Comparison of ENCODE assay signal across 8 cellular contexts in the genomic region with DNA sequence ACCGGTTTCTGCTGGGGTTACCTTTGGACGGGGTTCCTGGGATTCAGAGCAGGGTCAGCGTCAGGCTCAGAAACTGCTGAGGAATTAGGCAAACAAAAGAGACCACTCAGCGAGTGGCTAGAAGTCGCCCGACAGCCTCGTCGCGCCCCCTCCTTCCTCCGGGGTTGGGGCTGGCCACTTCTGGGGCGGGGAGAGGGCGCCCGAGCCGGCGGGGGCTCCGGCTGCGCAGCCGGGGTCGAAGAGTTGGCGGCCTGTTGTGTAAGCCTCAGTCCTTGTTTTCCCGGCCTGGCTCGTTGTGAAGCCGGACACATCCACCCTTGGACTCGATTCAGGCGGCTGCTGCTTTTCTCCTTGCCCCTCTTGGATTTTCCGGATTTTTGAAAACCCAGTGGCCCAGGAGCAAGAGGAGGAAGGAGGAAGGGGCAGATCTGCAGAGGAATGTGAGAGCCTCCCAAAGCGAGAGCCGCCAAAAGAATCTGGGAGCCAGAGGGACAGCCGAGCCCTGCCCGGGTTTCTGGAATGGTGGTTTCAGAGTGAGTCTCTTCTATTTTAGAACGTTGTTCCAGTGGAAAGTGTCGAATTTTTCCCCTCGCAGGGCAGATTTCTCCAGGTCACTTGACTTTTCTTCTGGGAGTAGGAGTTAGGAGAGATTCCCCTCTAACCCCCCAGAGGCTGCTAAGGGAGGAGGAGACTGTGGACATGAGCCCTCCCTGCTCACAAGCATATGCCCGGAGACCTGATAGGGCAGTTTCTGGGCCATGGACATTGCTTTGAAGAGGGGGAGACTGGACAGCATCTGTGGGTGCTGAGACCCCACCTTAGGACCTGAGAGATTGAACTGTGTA. TPM values are rescaled to one million over a fixed set of nuclear protein-coding genes. Genes with fewer than 3 reads are reported as not detected.
DNase-seq lines count a peak whose midpoint lies in the region; ATAC-seq lines count a peak whose summit lies in the region.

No MANE protein-coding gene starts in this region.

- H3K36me3 ChIP-seq in rectal smooth muscle tissue (ENCODE audit: control insufficient read depth, insufficient read depth, low read length): no peaks in the 10 kb centered on the region

- peak overlapping the region; percentile 81 for H3K4me3 ChIP-seq in rectal smooth muscle tissue (ENCODE audit: low read length)

- no peak for ATAC-seq in GM21528 (IDR thresholded peaks at IDR 0.05; ENCODE audit: low FRiP score, unreplicated experiment)
- no peak for ATAC-seq in GM21381 (IDR thresholded peaks at IDR 0.05; ENCODE audit: unreplicated experiment)

- peaks cover 43% of the 10 kb centered on the region for H3K4me1 ChIP-seq in rectal smooth muscle tissue (ENCODE audit: control insufficient read depth, insufficient read depth, low read length)

- H3K9ac ChIP-seq in rectal smooth muscle tissue (ENCODE audit: low read length): peak overlapping the region; percentile 95

- H3K27me3 ChIP-seq in rectal smooth muscle tissue (ENCODE audit: control insufficient read depth, insufficient read depth, low read length): no peaks in the 10 kb centered on the region

- WGBS in adipose tissue, 3 donors: 2 to 8% (median 8%) methylated on average over 29 to 34 of the region's 34 CpGs

- DNase-seq in stimulated activated CD4-positive, alpha-beta T cell treated with anti-CD3 and anti-CD28 coated beads, Interleukin-15, amount 100 ng/mL, for 24 hours: peak; percentile 29
- no peak for DNase-seq in stimulated activated CD4-positive, alpha-beta T cell treated with anti-CD3 and anti-CD28 coated beads, Interleukin-2, amount 100 ng/mL, for 24 hours
- DNase-seq in hepatic stellate cell (ENCODE audit: low spot score): peak; percentile 72
- DNase-seq in putamen (ENCODE audit: low spot score): no peak

- H3K27ac ChIP-seq in adipose tissue (ENCODE audit: low read depth, low read length) (peak overlapping the region; percentile 76), rectal smooth muscle tissue (ENCODE audit: low read depth, low read length) (peak overlapping the region; percentile 93)

RNA-seq across cellular contexts. Expression of gene SNX33, which starts 0.7 kb away (rescaled TPM):
- polyA plus RNA-seq in adipose tissue: 10 to 100 TPM; 14.1 to 18.3 (median 17.4) TPM

RNA-seq across cellular contexts. Expression of gene IMP3, which starts 8.4 kb away (rescaled TPM):
- 10 to 100 TPM; 45.6 to 60.4 (median 58.8) TPM for polyA plus RNA-seq in adipose tissue

RNA-seq across cellular contexts. Expression of gene SNUPN, which starts 22.9 kb away (rescaled TPM):
- polyA plus RNA-seq in adipose tissue: 10 to 100 TPM; 10.0 to 35.7 (median 21.2) TPM

Comparison
In these comparisons a context has a peak if more than half of its experiments do, and no peak if none do; other contexts are left out.
1. DNase-seq: peak in stimulated activated CD4-positive, alpha-beta T cell treated with anti-CD3 and anti-CD28 coated beads, Interleukin-15, amount 100 ng/mL, for 24 hours (single experiment) and hepatic stellate cell (single experiment); none in stimulated activated CD4-positive, alpha-beta T cell treated with anti-CD3 and anti-CD28 coated beads, Interleukin-2, amount 100 ng/mL, for 24 hours (0 of 2) and putamen (single experiment).